ENCODE assay signal across 1 cellular context in the genomic region with DNA sequence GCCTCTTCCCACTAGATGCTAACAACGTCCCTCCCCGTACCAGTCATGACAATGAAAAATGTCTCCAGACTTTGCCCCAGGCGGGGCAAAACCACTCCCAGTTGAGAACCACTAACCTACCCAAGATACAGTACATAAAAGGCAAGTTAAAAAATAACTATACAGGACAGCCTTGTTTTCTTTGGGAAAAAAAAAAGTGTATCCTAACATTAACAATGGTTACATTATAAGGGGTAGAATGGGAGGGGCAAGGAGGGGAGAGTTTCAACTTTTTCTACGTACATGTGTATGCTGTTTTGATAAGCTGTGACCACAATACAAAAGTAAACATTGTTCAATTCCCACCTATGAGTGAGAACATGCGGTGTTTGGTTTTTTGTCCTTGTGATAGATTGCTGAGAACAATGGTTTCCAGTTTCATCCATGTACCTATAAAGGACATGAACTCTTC.
TF ChIP-seq lines count a peak whose summit lies in the region.

No MANE protein-coding gene starts in this region.

TF ChIP-seq in HepG2, 621 proteins besides CTCF, POLR2A, EP300 and RAD21 (continued from another document and continues in another):
- TF ChIP-seq, protein P1, sequence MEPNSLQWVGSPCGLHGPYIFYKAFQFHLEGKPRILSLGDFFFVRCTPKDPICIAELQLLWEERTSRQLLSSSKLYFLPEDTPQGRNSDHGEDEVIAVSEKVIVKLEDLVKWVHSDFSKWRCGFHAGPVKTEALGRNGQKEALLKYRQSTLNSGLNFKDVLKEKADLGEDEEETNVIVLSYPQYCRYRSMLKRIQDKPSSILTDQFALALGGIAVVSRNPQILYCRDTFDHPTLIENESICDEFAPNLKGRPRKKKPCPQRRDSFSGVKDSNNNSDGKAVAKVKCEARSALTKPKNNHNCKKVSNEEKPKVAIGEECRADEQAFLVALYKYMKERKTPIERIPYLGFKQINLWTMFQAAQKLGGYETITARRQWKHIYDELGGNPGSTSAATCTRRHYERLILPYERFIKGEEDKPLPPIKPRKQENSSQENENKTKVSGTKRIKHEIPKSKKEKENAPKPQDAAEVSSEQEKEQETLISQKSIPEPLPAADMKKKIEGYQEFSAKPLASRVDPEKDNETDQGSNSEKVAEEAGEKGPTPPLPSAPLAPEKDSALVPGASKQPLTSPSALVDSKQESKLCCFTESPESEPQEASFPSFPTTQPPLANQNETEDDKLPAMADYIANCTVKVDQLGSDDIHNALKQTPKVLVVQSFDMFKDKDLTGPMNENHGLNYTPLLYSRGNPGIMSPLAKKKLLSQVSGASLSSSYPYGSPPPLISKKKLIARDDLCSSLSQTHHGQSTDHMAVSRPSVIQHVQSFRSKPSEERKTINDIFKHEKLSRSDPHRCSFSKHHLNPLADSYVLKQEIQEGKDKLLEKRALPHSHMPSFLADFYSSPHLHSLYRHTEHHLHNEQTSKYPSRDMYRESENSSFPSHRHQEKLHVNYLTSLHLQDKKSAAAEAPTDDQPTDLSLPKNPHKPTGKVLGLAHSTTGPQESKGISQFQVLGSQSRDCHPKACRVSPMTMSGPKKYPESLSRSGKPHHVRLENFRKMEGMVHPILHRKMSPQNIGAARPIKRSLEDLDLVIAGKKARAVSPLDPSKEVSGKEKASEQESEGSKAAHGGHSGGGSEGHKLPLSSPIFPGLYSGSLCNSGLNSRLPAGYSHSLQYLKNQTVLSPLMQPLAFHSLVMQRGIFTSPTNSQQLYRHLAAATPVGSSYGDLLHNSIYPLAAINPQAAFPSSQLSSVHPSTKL (CRISPR knock-in tag; IDR thresholded peaks at IDR 0.05) = peak; percentile 89
- TF ChIP-seq PREB (CRISPR knock-in tag; IDR thresholded peaks at IDR 0.05) (no peak), FLYWCH1 (CRISPR knock-in tag; IDR thresholded peaks at IDR 0.05) (no peak), ZNF841 (CRISPR knock-in tag; IDR thresholded peaks at IDR 0.05; ENCODE audit: borderline replicate concordance) (no peak), SMAD9 (CRISPR knock-in tag; IDR thresholded peaks at IDR 0.05) (no peak), KDM4B (CRISPR knock-in tag; IDR thresholded peaks at IDR 0.05) (no peak), TCF7L2 (IDR thresholded peaks at IDR 0.05; ENCODE audit: low read depth, low read length) (peak; percentile 26; the same call in 1 of the 2 replicates), SOX13 (IDR thresholded peaks at IDR 0.05) (peak; percentile 83), SOX13 (CRISPR knock-in tag; conservative IDR thresholded peaks at IDR 0.05 in 1 of 2, IDR thresholded peaks at IDR 0.05 in 1 of 2) (peak in 1 of 2 experiments; percentile 98; a peak in 2 of 4 replicates), NR2F6 (IDR thresholded peaks at IDR 0.05) (peak; percentile 52; the same call in 1 of the 2 replicates), NR2F6 (CRISPR knock-in tag; IDR thresholded peaks at IDR 0.05) (peak; percentile 36), ZFP36L2 (CRISPR knock-in tag; IDR thresholded peaks at IDR 0.05) (no peak), GABPA (IDR thresholded peaks at IDR 0.05; ENCODE audit: low read depth, low read length) (no peak), GABPA (CRISPR knock-in tag; IDR thresholded peaks at IDR 0.05; ENCODE audit: low read depth) (no peak), HNF1B (CRISPR knock-in tag; IDR thresholded peaks at IDR 0.05) (peak; percentile 69), ZNF446 (CRISPR knock-in tag; IDR thresholded peaks at IDR 0.05) (no peak), CREB1 (IDR thresholded peaks at IDR 0.05) (no peak), CREB1 (CRISPR knock-in tag; IDR thresholded peaks at IDR 0.05) (peak; percentile 53; the same call in 1 of the 2 replicates), THAP11 (CRISPR knock-in tag; IDR thresholded peaks at IDR 0.05) (peak; percentile 52; the same call in 1 of the 2 replicates), FOXA3 (CRISPR knock-in tag; IDR thresholded peaks at IDR 0.05) (peak; percentile 88), JUND (CRISPR knock-in tag; IDR thresholded peaks at IDR 0.05) (no peak), EHMT2 (IDR thresholded peaks at IDR 0.05; ENCODE audit: borderline replicate concordance, low read depth, low read length) (no peak), PHF21A (CRISPR knock-in tag; IDR thresholded peaks at IDR 0.05) (0 out of 2 replicates have a peak, but pooled peaks have one; percentile 32), HNRNPUL1 (IDR thresholded peaks at IDR 0.05; ENCODE audit: low read depth, low read length) (peak; percentile 95), TBX3 (IDR thresholded peaks at IDR 0.05; ENCODE audit: borderline replicate concordance) (peak; percentile 65; the same call in 1 of the 2 replicates), ZFP36 (IDR thresholded peaks at IDR 0.05; ENCODE audit: borderline replicate concordance, low read depth, low read length, partially characterized antibody) (no peak), ZNF709 (CRISPR knock-in tag; IDR thresholded peaks at IDR 0.05) (no peak), ZNF263 (CRISPR knock-in tag; IDR thresholded peaks at IDR 0.05) (no peak), ZFYVE20 (CRISPR knock-in tag; IDR thresholded peaks at IDR 0.05; ENCODE audit: borderline replicate concordance, low read depth) (no peak), IRX3 (CRISPR knock-in tag; IDR thresholded peaks at IDR 0.05; ENCODE audit: borderline replicate concordance, low read depth) (no peak), KDM6A (CRISPR knock-in tag; IDR thresholded peaks at IDR 0.05; ENCODE audit: low read depth) (no peak), ATAD3A (CRISPR knock-in tag; IDR thresholded peaks at IDR 0.05) (no peak), SNAI1 (CRISPR knock-in tag; IDR thresholded peaks at IDR 0.05; ENCODE audit: borderline replicate concordance) (no peak), ZNF136 (CRISPR knock-in tag; IDR thresholded peaks at IDR 0.05; ENCODE audit: low read depth) (no peak), MAX (IDR thresholded peaks at IDR 0.05) (no peak), ZNF543 (CRISPR knock-in tag; IDR thresholded peaks at IDR 0.05) (no peak), U2AF2 (IDR thresholded peaks at IDR 0.05; ENCODE audit: low read depth, low read length) (no peak), ZNF605 (CRISPR knock-in tag; IDR thresholded peaks at IDR 0.05) (no peak), ZNF367 (CRISPR knock-in tag; IDR thresholded peaks at IDR 0.05; ENCODE audit: borderline replicate concordance) (no peak), PCBP2 (optimal IDR thresholded peaks at IDR 0.05; ENCODE audit: low read depth, low read length, poor library complexity, severe bottlenecking) (no peak), ETV5 (CRISPR knock-in tag; IDR thresholded peaks at IDR 0.05; ENCODE audit: borderline replicate concordance) (no peak; the same call in 1 of the 2 replicates), ZFP90 (CRISPR knock-in tag; IDR thresholded peaks at IDR 0.05; ENCODE audit: borderline replicate concordance) (no peak), RARA (CRISPR knock-in tag; IDR thresholded peaks at IDR 0.05) (peak; percentile 79), CEBPG (CRISPR knock-in tag; IDR thresholded peaks at IDR 0.05) (peak; percentile 46), SALL1 (CRISPR knock-in tag; IDR thresholded peaks at IDR 0.05) (peak; percentile 20; the same call in 1 of the 2 replicates), ZFY (CRISPR knock-in tag; IDR thresholded peaks at IDR 0.05) (no peak), TFE3 (CRISPR knock-in tag; IDR thresholded peaks at IDR 0.05) (0 out of 2 replicates have a peak, but pooled peaks have one; percentile 63), ZMYM2 (CRISPR knock-in tag; IDR thresholded peaks at IDR 0.05) (peak; percentile 66; the same call in 1 of the 2 replicates), ZNF740 (CRISPR knock-in tag; IDR thresholded peaks at IDR 0.05) (no peak)
- TF ChIP-seq, protein P2, sequence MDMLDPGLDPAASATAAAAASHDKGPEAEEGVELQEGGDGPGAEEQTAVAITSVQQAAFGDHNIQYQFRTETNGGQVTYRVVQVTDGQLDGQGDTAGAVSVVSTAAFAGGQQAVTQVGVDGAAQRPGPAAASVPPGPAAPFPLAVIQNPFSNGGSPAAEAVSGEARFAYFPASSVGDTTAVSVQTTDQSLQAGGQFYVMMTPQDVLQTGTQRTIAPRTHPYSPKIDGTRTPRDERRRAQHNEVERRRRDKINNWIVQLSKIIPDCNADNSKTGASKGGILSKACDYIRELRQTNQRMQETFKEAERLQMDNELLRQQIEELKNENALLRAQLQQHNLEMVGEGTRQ (IDR thresholded peaks at IDR 0.05; ENCODE audit: low read depth, low read length) = no peak
- TF ChIP-seq, protein P2 (CRISPR knock-in tag; IDR thresholded peaks at IDR 0.05; ENCODE audit: borderline replicate concordance) = no peak
- TF ChIP-seq, protein P3, sequence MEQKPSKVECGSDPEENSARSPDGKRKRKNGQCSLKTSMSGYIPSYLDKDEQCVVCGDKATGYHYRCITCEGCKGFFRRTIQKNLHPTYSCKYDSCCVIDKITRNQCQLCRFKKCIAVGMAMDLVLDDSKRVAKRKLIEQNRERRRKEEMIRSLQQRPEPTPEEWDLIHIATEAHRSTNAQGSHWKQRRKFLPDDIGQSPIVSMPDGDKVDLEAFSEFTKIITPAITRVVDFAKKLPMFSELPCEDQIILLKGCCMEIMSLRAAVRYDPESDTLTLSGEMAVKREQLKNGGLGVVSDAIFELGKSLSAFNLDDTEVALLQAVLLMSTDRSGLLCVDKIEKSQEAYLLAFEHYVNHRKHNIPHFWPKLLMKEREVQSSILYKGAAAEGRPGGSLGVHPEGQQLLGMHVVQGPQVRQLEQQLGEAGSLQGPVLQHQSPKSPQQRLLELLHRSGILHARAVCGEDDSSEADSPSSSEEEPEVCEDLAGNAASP (CRISPR knock-in tag; IDR thresholded peaks at IDR 0.05; ENCODE audit: borderline replicate concordance) = no peak
- TF ChIP-seq, protein P4, sequence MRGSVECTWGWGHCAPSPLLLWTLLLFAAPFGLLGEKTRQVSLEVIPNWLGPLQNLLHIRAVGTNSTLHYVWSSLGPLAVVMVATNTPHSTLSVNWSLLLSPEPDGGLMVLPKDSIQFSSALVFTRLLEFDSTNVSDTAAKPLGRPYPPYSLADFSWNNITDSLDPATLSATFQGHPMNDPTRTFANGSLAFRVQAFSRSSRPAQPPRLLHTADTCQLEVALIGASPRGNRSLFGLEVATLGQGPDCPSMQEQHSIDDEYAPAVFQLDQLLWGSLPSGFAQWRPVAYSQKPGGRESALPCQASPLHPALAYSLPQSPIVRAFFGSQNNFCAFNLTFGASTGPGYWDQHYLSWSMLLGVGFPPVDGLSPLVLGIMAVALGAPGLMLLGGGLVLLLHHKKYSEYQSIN (CRISPR knock-in tag; IDR thresholded peaks at IDR 0.05; ENCODE audit: borderline replicate concordance) = no peak
- TF ChIP-seq, protein P5, sequence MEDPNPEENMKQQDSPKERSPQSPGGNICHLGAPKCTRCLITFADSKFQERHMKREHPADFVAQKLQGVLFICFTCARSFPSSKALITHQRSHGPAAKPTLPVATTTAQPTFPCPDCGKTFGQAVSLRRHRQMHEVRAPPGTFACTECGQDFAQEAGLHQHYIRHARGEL (CRISPR knock-in tag; IDR thresholded peaks at IDR 0.05) = no peak
- TF ChIP-seq, protein P6, sequence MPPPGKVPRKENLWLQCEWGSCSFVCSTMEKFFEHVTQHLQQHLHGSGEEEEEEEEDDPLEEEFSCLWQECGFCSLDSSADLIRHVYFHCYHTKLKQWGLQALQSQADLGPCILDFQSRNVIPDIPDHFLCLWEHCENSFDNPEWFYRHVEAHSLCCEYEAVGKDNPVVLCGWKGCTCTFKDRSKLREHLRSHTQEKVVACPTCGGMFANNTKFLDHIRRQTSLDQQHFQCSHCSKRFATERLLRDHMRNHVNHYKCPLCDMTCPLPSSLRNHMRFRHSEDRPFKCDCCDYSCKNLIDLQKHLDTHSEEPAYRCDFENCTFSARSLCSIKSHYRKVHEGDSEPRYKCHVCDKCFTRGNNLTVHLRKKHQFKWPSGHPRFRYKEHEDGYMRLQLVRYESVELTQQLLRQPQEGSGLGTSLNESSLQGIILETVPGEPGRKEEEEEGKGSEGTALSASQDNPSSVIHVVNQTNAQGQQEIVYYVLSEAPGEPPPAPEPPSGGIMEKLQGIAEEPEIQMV (CRISPR knock-in tag; IDR thresholded peaks at IDR 0.05; ENCODE audit: low read depth) = no peak
